Comparison of ENCODE assay signal across 1 cellular context in genomic region chr1:51837243-51837642, GRCh38.
TF ChIP-seq lines count a peak whose summit lies in the region.

No MANE protein-coding gene starts in this region.

TF ChIP-seq in K562, 482 proteins besides CTCF, POLR2A, EP300 and RAD21:
- TF ChIP-seq NFIX (CRISPR knock-in tag; IDR thresholded peaks at IDR 0.05; ENCODE audit: low read depth) = no peak
- no peak for TF ChIP-seq FOS (IDR thresholded peaks at IDR 0.05; ENCODE audit: extremely low read depth, insufficient read length)
- TF ChIP-seq BMI1 (IDR thresholded peaks at IDR 0.05; ENCODE audit: low read length) = no peak
- TF ChIP-seq HMBOX1 (IDR thresholded peaks at IDR 0.05) = no peak
- TF ChIP-seq TAL1 (IDR thresholded peaks at IDR 0.05) = no peak
- no peak for TF ChIP-seq PHF20 (IDR thresholded peaks at IDR 0.05; ENCODE audit: partially characterized antibody)
- TF ChIP-seq HNRNPUL1 (IDR thresholded peaks at IDR 0.05; ENCODE audit: low read length) = no peak
- no peak for TF ChIP-seq ZNF324 (CRISPR knock-in tag; IDR thresholded peaks at IDR 0.05)
- TF ChIP-seq ZNF133 (CRISPR knock-in tag; IDR thresholded peaks at IDR 0.05) = no peak
- no peak for TF ChIP-seq ZNF253 (CRISPR knock-in tag; conservative IDR thresholded peaks at IDR 0.05)
- no peak for TF ChIP-seq ZNF121 (CRISPR knock-in tag; conservative IDR thresholded peaks at IDR 0.05)
- no peak for TF ChIP-seq TCFL5 (CRISPR knock-in tag; conservative IDR thresholded peaks at IDR 0.05)
- no peak for TF ChIP-seq ZBTB8A (IDR thresholded peaks at IDR 0.05; ENCODE audit: partially characterized antibody)
- no peak for TF ChIP-seq TCF7L2 (IDR thresholded peaks at IDR 0.05; ENCODE audit: low read depth, low read length)
- TF ChIP-seq ZFPM2 (CRISPR knock-in tag; IDR thresholded peaks at IDR 0.05) = no peak
- TF ChIP-seq BDP1 (IDR thresholded peaks at IDR 0.05; ENCODE audit: insufficient read depth, insufficient read length) = no peak
- TF ChIP-seq MYNN (IDR thresholded peaks at IDR 0.05) = no peak
- no peak for TF ChIP-seq MYNN (CRISPR knock-in tag; IDR thresholded peaks at IDR 0.05)
- no peak for TF ChIP-seq ZNF165 (CRISPR knock-in tag; IDR thresholded peaks at IDR 0.05; ENCODE audit: borderline replicate concordance)
- no peak for TF ChIP-seq JUND (IDR thresholded peaks at IDR 0.05; ENCODE audit: borderline replicate concordance, low read depth, low read length)
- TF ChIP-seq JUND (tag; IDR thresholded peaks at IDR 0.05; ENCODE audit: borderline replicate concordance, low read depth, low read length) = no peak
TF ChIP-seq in K562: peak in this region for 0.
